ENCODE assay signal across 26 cellular contexts in genomic region chr1:244011796-244012195, GRCh38. TPM values are rescaled to one million over a fixed set of nuclear protein-coding genes. Genes with fewer than 3 reads are reported as not detected.
DNase-seq lines count a peak whose midpoint lies in the region; ATAC-seq and TF ChIP-seq lines count a peak whose summit lies in the region.
"Had no signal": no experiment of that assay in that cellular context is flagged by ENCODE, and none has a peak within 500 bp of the region (broad histone marks: within the 10 kb centered on the region; RNA-seq: fewer than 3 reads in every experiment).

No MANE protein-coding gene starts in this region.

- H3F3A ChIP-seq in GM23338 (replicated peaks; ENCODE audit: low read depth) (no peaks in the 10 kb centered on the region), neural progenitor cell (ENCODE audit: low read depth) (no peaks in the 10 kb centered on the region)

- DNase-seq in GM23338 (ENCODE audit: low spot score) (peak; percentile 68), fibroblast of pulmonary artery (ENCODE audit: low read depth) (peak; percentile 6), neural progenitor cell (ENCODE audit: low spot score) (no peak), NCI-H226 (no peak), SJCRH30 (no peak), Right ventricle myocardium superior (no peak)
- DNase-seq in NK-92 treated with Interleukin-12 subunit alpha and Interleukin-12 subunit beta, amount 100 ng/mL, for 24 hours (lab: John Stamatoyannopoulos, UW): no peak
- DNase-seq: activated CD4-positive, alpha-beta T cell treated with anti-CD3 and anti-CD28 coated beads for 36 hours; activated naive CD4-positive, alpha-beta T cell treated with anti-CD3 and anti-CD28 coated beads, Interleukin-2, amount 50 U/mL, for 16 hours; activated T-cell treated with anti-CD3 and anti-CD28 coated beads, Interleukin-2, amount 50 U/mL, for 72 hours; effector CD4-positive, alpha-beta T cell; gastrocnemius medialis; naive B cell; NCI-H1436 treated with DMSO at 0.1 percent for 48 hours; NCI-H82; pancreas; SIG-M5 had no signal

- peaks cover 2% of the 10 kb centered on the region; the same call in 1 of the 2 replicates for H3K9me2 ChIP-seq in GM23338 (ENCODE audit: insufficient read depth)

- H3K36me3 Mint-ChIP-seq in GM23338 (ENCODE audit: low read depth) (no peaks in the 10 kb centered on the region), neural progenitor cell (no peaks in the 10 kb centered on the region)
- H3K36me3 Mint-ChIP-seq: memory B cell, naive B cell had no signal

- no peak overlapping the region for H3K9ac ChIP-seq in neural progenitor cell

- peak overlapping the region; percentile 47 for H3K4me2 ChIP-seq in GM23338
- H3K4me2 ChIP-seq in neural progenitor cell: no peak overlapping the region
- H3K4me2 ChIP-seq: PC-9 had no signal

- no peak overlapping the region for H2AFZ ChIP-seq in GM23338
- H2AFZ ChIP-seq in neural progenitor cell (replicated peaks): no peak overlapping the region
- H2AFZ ChIP-seq: PC-9 had no signal

- H3K9me3 Mint-ChIP-seq in GM23338 (no peaks in the 10 kb centered on the region), neural progenitor cell (no peaks in the 10 kb centered on the region)
- H3K9me3 Mint-ChIP-seq: activated T-cell treated with anti-CD3 and anti-CD28 coated beads, Interleukin-2, amount 50 U/mL, for 72 hours; memory B cell; naive B cell had no signal

- TF ChIP-seq CTCF in GM23338 (conservative IDR thresholded peaks at IDR 0.05; ENCODE audit: low read depth in 2 of 2) (no peak), fibroblast of pulmonary artery (IDR thresholded peaks at IDR 0.05; ENCODE audit: low read length, missing control alignments) (no peak), neural progenitor cell (IDR thresholded peaks at IDR 0.05) (no peak)

- 0 out of 2 replicates have a peak overlapping the region, but pooled peaks have one; percentile 5 for H3K4me3 ChIP-seq in GM23338
- H3K4me3 ChIP-seq in fibroblast of pulmonary artery (replicated peaks; ENCODE audit: low read depth, low read length): no peak overlapping the region
- no peak overlapping the region for H3K4me3 ChIP-seq in neural progenitor cell
- no peak overlapping the region for H3K4me3 ChIP-seq in SJCRH30
- H3K4me3 ChIP-seq: HAP-1, K562, pancreas, PC-9, right lobe of liver, vagina had no signal

- intact Hi-C loops in Right ventricle myocardium superior (cut with DNase I): no loop called here

- H3K4me1 ChIP-seq in GM23338 (ENCODE audit: insufficient read depth) (peaks cover 24% of the 10 kb centered on the region), neural progenitor cell (peaks cover 14% of the 10 kb centered on the region), SJCRH30 (no peaks in the 10 kb centered on the region)
- H3K4me1 ChIP-seq: pancreas, right lobe of liver had no signal

- H3K4me3 Mint-ChIP-seq in GM23338 (peak overlapping the region; percentile 19; the same call in 1 of the 3 replicates), neural progenitor cell (peak overlapping the region; percentile 73)
- H3K4me3 Mint-ChIP-seq: activated CD4-positive, alpha-beta T cell treated with anti-CD3 and anti-CD28 coated beads for 36 hours; activated T-cell treated with anti-CD3 and anti-CD28 coated beads, Interleukin-2, amount 50 U/mL, for 72 hours; memory B cell; naive B cell had no signal

- H4K20me1 ChIP-seq in GM23338 (replicated peaks; ENCODE audit: insufficient read depth): no peaks in the 10 kb centered on the region
- H4K20me1 ChIP-seq in neural progenitor cell (ENCODE audit: low read depth): no peaks in the 10 kb centered on the region

- H3K4me1 Mint-ChIP-seq in GM23338 (peaks cover 18% of the 10 kb centered on the region), neural progenitor cell (peaks cover 20% of the 10 kb centered on the region)
- H3K4me1 Mint-ChIP-seq: naive B cell had no signal

- H3K79me2 ChIP-seq in GM23338 (replicated peaks; ENCODE audit: insufficient read depth) (no peaks in the 10 kb centered on the region), neural progenitor cell (ENCODE audit: low read depth) (no peaks in the 10 kb centered on the region)

- H3K27me3 ChIP-seq in GM23338 (ENCODE audit: insufficient read depth): no peaks in the 10 kb centered on the region
- H3K27me3 ChIP-seq in neural progenitor cell: no peaks in the 10 kb centered on the region
- no peaks in the 10 kb centered on the region for H3K27me3 ChIP-seq in SJCRH30
- H3K27me3 ChIP-seq: pancreas, right lobe of liver, vagina had no signal

- H3K36me3 ChIP-seq in GM23338 (ENCODE audit: insufficient read depth) (no peaks in the 10 kb centered on the region), neural progenitor cell (no peaks in the 10 kb centered on the region), SJCRH30 (no peaks in the 10 kb centered on the region)
- H3K36me3 ChIP-seq: gastrocnemius medialis, HAP-1, MG63, pancreas, right lobe of liver, vagina had no signal

- H3K27ac ChIP-seq in GM23338 (ENCODE audit: low read depth) (peak overlapping the region; percentile 35), neural progenitor cell (no peak overlapping the region), SJCRH30 (no peak overlapping the region)
- H3K27ac ChIP-seq: gastrocnemius medialis, pancreas, PC-9, right lobe of liver, vagina had no signal

- H3K27ac Mint-ChIP-seq in GM23338 (no peak overlapping the region), neural progenitor cell (peak overlapping the region; percentile 88)
- H3K27ac Mint-ChIP-seq: activated CD4-positive, alpha-beta T cell treated with anti-CD3 and anti-CD28 coated beads for 36 hours; activated T-cell treated with anti-CD3 and anti-CD28 coated beads, Interleukin-2, amount 50 U/mL, for 72 hours; memory B cell; naive B cell had no signal

- ATAC-seq in GM23338 (peak; percentile 78), SK-N-SH treated with all-trans-retinoic acid at 6 μM for 48 hours (peak; percentile 12; the same call in 2 of the 3 replicates), Right ventricle myocardium superior (ENCODE audit: poor library complexity) (no peak)
- ATAC-seq: activated CD4-positive, alpha-beta T cell treated with anti-CD3 and anti-CD28 coated beads for 36 hours; activated T-cell treated with anti-CD3 and anti-CD28 coated beads, Interleukin-2, amount 50 U/mL, for 72 hours; esophagus mucosa; gastrocnemius medialis; K562 had no signal

- H3K27me3 Mint-ChIP-seq in GM23338 (ENCODE audit: insufficient read depth, low read depth, poor library complexity) (no peaks in the 10 kb centered on the region), neural progenitor cell (ENCODE audit: insufficient read depth, low read depth) (peaks cover 15% of the 10 kb centered on the region)
- H3K27me3 Mint-ChIP-seq: activated CD4-positive, alpha-beta T cell treated with anti-CD3 and anti-CD28 coated beads for 36 hours had no signal

- H3K9me3 ChIP-seq in neural progenitor cell (ENCODE audit: low read depth) (no peaks in the 10 kb centered on the region), SJCRH30 (replicated peaks) (no peaks in the 10 kb centered on the region)
- H3K9me3 ChIP-seq: gastrocnemius medialis, HAP-1, pancreas, right lobe of liver, vagina had no signal

TF ChIP-seq in GM23338, 12 proteins besides CTCF, POLR2A, EP300 and RAD21 (continues in another document):
- no peak for TF ChIP-seq CREB1 (CRISPR knock-in tag; IDR thresholded peaks at IDR 0.05; ENCODE audit: low read depth)
- no peak for TF ChIP-seq NANOG (IDR thresholded peaks at IDR 0.05; ENCODE audit: borderline replicate concordance)
- TF ChIP-seq ZNF331 (CRISPR knock-in tag; IDR thresholded peaks at IDR 0.05; ENCODE audit: low read depth): no peak
- no peak for TF ChIP-seq STAT1 (IDR thresholded peaks at IDR 0.05; ENCODE audit: unreplicated experiment)
- TF ChIP-seq ZNF114 (CRISPR knock-in tag; IDR thresholded peaks at IDR 0.05): no peak
- TF ChIP-seq EZH2 (IDR thresholded peaks at IDR 0.05; ENCODE audit: low read depth, unreplicated experiment): no peak
- no peak for TF ChIP-seq JUNB (IDR thresholded peaks at IDR 0.05; ENCODE audit: unreplicated experiment)
- no peak for TF ChIP-seq EZH2phosphoT487 (IDR thresholded peaks at IDR 0.05; ENCODE audit: unreplicated experiment)
- no peak for TF ChIP-seq POLR2AphosphoS5 (IDR thresholded peaks at IDR 0.05; ENCODE audit: low read depth)

TF ChIP-seq in SK-N-SH treated with all-trans-retinoic acid at 6 μM for 48 hours, 23 proteins besides CTCF, POLR2A, EP300 and RAD21 (continues in another document):
- TF ChIP-seq ISL1 (CRISPR knock-in tag; IDR thresholded peaks at IDR 0.05) (no peak), TCF4 (CRISPR knock-in tag; IDR thresholded peaks at IDR 0.05; ENCODE audit: borderline replicate concordance) (no peak), PATZ1 (CRISPR knock-in tag; IDR thresholded peaks at IDR 0.05; ENCODE audit: borderline replicate concordance) (no peak)

RNA-seq across cellular contexts. Expression of gene ZBTB18, which starts 39.3 kb away (rescaled TPM):
- 12.2 and 16.5 TPM in 2 replicates for total RNA-seq in GM23338 (2014; rRNA removed; shearing (Covaris generic))
- polyA plus RNA-seq in GM23338 (2016; fragmentation: Nextera tagmentation; extraction: Ambion mirVana): 5.5 and 6.7 TPM in 2 replicates
- 26.8 and 30.1 TPM in 2 replicates for total RNA-seq in neural progenitor cell (ENCODE audit: low replicate concordance)
- total RNA-seq in SJCRH30 (2014; rRNA removed; shearing (Covaris generic)): 47.1 and 51.7 TPM in 2 replicates
- total RNA-seq in Right ventricle myocardium superior: 29.9 TPM

Comparison
In these comparisons a context has a peak if more than half of its experiments do, and no peak if none do; other contexts are left out.
1. DNase-seq: peak in GM23338 (single experiment) and fibroblast of pulmonary artery (single experiment); none in neural progenitor cell (single experiment), NCI-H226 (single experiment), SJCRH30 (0 of 2), Right ventricle myocardium superior (single experiment) and NK-92 treated with Interleukin-12 subunit alpha and Interleukin-12 subunit beta, amount 100 ng/mL, for 24 hours (single experiment).